In the genomic region with DNA sequence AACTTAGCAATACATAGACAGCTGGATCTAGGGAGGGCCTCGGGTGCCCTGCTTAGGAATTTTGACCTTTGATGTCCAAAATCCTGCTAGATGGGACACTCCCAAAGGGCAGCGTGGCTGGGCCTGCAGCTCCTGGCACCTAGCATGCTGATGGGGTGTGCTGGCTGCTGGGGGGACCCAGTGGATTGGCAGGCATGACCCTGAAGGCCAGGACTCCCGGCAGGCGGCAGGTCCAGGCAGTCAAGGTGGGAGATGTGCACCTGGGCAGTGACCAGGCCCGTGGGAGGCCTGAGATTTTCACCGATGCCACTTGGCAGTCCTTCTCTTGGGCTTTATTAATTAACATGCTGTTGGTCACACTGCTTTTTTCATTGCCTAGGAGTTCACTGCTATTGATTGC, we compare ENCODE assay signal across 15 cellular contexts.
A peak's percentile ranks its signal among the peaks of the same experiment; 100 is the strongest.
DNase-seq lines count a peak whose midpoint lies in the region; ATAC-seq and TF ChIP-seq lines count a peak whose summit lies in the region.
"Had no signal": no experiment of that assay in that cellular context is flagged by ENCODE, and none has a peak within 500 bp of the region (broad histone marks: within the 10 kb centered on the region; RNA-seq: fewer than 3 reads in every experiment).

No MANE protein-coding gene starts in this region.

- ATAC-seq in Right ventricle myocardium superior (ENCODE audit: poor library complexity) (no peak), lower lobe of right lung (no peak), HG02588 (IDR thresholded peaks at IDR 0.05; ENCODE audit: unreplicated experiment) (no peak)
- ATAC-seq: CD8-positive, alpha-beta T cell; GM23338 had no signal

- no peak overlapping the region for H3K27ac ChIP-seq in lower lobe of right lung
- H3K27ac ChIP-seq: BLaER1 treated with 17β-estradiol and CSF1 and Interleukin-3, amounts not matched to agents 10 nM and 100 nM; HL-60 had no signal

- H3K4me1 Mint-ChIP-seq in chondrocyte (ENCODE audit: low read depth), result peaks cover 6% of the 10 kb centered on the region
- H3K4me1 Mint-ChIP-seq: GM23338 had no signal

- H3K27ac Mint-ChIP-seq in chondrocyte (ENCODE audit: unreplicated experiment), result no peak overlapping the region
- H3K27ac Mint-ChIP-seq: CD8-positive, alpha-beta T cell; GM23338 had no signal

- no peaks in the 10 kb centered on the region for H3K36me3 ChIP-seq in lower lobe of right lung
- H3K36me3 ChIP-seq: BLaER1 treated with 17β-estradiol and CSF1 and Interleukin-3, amounts not matched to agents 10 nM and 100 nM had no signal

- intact Hi-C loops in Right ventricle myocardium superior (cut with DNase I), result no loop called here
- intact Hi-C loops in cardiac septum (cut with DNase I), result no loop called here
- intact Hi-C loops in lower lobe of right lung (cut with DNase I), result no loop called here

- H3K4me1 ChIP-seq in lower lobe of right lung, result no peaks in the 10 kb centered on the region

- H3K27me3 Mint-ChIP-seq in chondrocyte (ENCODE audit: low read depth), result peaks cover 25% of the 10 kb centered on the region

- H3K4me3 ChIP-seq in lower lobe of right lung, result no peak overlapping the region
- H3K4me3 ChIP-seq: BLaER1 treated with 17β-estradiol and CSF1 and Interleukin-3, amounts not matched to agents 10 nM and 100 nM; GM23338 had no signal

- peaks cover 6% of the 10 kb centered on the region for H3K36me3 Mint-ChIP-seq in chondrocyte (ENCODE audit: low read depth)
- H3K36me3 Mint-ChIP-seq: CD8-positive, alpha-beta T cell had no signal

- no peaks in the 10 kb centered on the region for H3K27me3 ChIP-seq in lower lobe of right lung (ENCODE audit: low read depth)
- H3K27me3 ChIP-seq: BLaER1 treated with 17β-estradiol and CSF1 and Interleukin-3, amounts not matched to agents 10 nM and 100 nM had no signal

- DNase-seq in Right ventricle myocardium superior, result peak; percentile 15
- DNase-seq in cardiac septum (ENCODE audit: low spot score), result no peak
- peak; percentile 50 for DNase-seq in chondrocyte (ENCODE audit: low spot score)
- DNase-seq in lower lobe of right lung, result peak; percentile 30
- DNase-seq in amniotic stem cell (lab: John Stamatoyannopoulos, UW), result no peak
- DNase-seq in stimulated activated CD4-positive, alpha-beta T cell treated with anti-CD3 and anti-CD28 coated beads, Interleukin-15, amount 100 ng/mL, for 24 hours, result no peak
- DNase-seq: 8988T; Calu3; CD8-positive, alpha-beta T cell; HCEC 1CT; IMR-90 had no signal

- H3K9me3 ChIP-seq in lower lobe of right lung, result peaks cover 14% of the 10 kb centered on the region

- TF ChIP-seq CTCF in chondrocyte (IDR thresholded peaks at IDR 0.05) (no peak), lower lobe of right lung (IDR thresholded peaks at IDR 0.05) (no peak)

- no peak overlapping the region for H3K4me3 Mint-ChIP-seq in chondrocyte (ENCODE audit: unreplicated experiment)
- H3K4me3 Mint-ChIP-seq: CD8-positive, alpha-beta T cell; GM23338 had no signal

- peaks cover 14% of the 10 kb centered on the region for H3K9me3 Mint-ChIP-seq in chondrocyte (ENCODE audit: low read depth)
- H3K9me3 Mint-ChIP-seq: GM23338 had no signal

Comparison
In these comparisons a context has a peak if more than half of its experiments do, and no peak if none do; other contexts are left out.
1. DNase-seq: peak in Right ventricle myocardium superior (single experiment), chondrocyte (single experiment) and lower lobe of right lung (single experiment); none in cardiac septum (single experiment), amniotic stem cell (single experiment) and stimulated activated CD4-positive, alpha-beta T cell treated with anti-CD3 and anti-CD28 coated beads, Interleukin-15, amount 100 ng/mL, for 24 hours (single experiment).